ENCODE assay signal across 1 cellular context in the genomic region with DNA sequence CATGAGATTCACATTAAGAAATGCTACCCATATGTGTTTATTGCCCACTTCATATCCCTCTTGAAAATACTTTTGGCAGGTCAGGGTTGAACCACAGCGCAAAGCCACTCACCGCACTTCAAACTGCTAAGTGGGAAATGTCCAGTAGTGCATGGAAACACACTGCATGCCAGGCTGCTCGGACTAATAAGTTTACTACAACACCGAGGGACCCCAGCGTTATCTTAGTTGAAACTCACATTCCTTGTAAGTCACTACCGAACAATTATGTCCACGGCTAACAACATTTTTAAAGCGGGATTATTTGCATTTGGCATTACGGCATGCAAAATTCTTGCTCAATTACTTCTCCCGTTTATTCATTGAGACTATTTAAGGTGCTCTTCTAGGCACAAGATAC.
A peak's percentile ranks its signal among the peaks of the same experiment; 100 is the strongest.
TF ChIP-seq lines count a peak whose summit lies in the region.

No MANE protein-coding gene starts in this region.

TF ChIP-seq in GM12878, 131 proteins besides CTCF, POLR2A, EP300 and RAD21:
- TF ChIP-seq, protein P1, sequence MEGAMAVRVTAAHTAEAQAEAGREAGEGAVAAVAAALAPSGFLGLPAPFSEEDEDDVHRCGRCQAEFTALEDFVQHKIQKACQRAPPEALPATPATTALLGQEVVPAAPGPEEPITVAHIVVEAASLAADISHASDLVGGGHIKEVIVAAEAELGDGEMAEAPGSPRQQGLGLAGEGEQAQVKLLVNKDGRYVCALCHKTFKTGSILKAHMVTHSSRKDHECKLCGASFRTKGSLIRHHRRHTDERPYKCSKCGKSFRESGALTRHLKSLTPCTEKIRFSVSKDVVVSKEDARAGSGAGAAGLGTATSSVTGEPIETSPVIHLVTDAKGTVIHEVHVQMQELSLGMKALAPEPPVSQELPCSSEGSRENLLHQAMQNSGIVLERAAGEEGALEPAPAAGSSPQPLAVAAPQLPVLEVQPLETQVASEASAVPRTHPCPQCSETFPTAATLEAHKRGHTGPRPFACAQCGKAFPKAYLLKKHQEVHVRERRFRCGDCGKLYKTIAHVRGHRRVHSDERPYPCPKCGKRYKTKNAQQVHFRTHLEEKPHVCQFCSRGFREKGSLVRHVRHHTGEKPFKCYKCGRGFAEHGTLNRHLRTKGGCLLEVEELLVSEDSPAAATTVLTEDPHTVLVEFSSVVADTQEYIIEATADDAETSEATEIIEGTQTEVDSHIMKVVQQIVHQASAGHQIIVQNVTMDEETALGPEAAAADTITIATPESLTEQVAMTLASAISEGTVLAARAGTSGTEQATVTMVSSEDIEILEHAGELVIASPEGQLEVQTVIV (IDR thresholded peaks at IDR 0.05; ENCODE audit: borderline replicate concordance, partially characterized antibody): no peak
- TF ChIP-seq SUPT20H (IDR thresholded peaks at IDR 0.05; ENCODE audit: borderline replicate concordance, control insufficient read depth, low read depth, low read length) (no peak), EED (IDR thresholded peaks at IDR 0.05; ENCODE audit: low read depth) (no peak), ZBTB40 (IDR thresholded peaks at IDR 0.05; ENCODE audit: borderline replicate concordance) (peak; percentile 26; the same call in 1 of the 2 replicates)
- TF ChIP-seq, protein P2, sequence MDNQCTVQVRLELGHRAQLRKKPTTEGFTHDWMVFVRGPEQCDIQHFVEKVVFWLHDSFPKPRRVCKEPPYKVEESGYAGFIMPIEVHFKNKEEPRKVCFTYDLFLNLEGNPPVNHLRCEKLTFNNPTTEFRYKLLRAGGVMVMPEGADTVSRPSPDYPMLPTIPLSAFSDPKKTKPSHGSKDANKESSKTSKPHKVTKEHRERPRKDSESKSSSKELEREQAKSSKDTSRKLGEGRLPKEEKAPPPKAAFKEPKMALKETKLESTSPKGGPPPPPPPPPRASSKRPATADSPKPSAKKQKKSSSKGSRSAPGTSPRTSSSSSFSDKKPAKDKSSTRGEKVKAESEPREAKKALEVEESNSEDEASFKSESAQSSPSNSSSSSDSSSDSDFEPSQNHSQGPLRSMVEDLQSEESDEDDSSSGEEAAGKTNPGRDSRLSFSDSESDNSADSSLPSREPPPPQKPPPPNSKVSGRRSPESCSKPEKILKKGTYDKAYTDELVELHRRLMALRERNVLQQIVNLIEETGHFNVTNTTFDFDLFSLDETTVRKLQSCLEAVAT (IDR thresholded peaks at IDR 0.05): peak; percentile 86
- TF ChIP-seq, protein P3, sequence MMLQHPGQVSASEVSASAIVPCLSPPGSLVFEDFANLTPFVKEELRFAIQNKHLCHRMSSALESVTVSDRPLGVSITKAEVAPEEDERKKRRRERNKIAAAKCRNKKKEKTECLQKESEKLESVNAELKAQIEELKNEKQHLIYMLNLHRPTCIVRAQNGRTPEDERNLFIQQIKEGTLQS (IDR thresholded peaks at IDR 0.05; ENCODE audit: borderline replicate concordance, extremely low read depth, low read depth, low read length): no peak
